In the genomic region with DNA sequence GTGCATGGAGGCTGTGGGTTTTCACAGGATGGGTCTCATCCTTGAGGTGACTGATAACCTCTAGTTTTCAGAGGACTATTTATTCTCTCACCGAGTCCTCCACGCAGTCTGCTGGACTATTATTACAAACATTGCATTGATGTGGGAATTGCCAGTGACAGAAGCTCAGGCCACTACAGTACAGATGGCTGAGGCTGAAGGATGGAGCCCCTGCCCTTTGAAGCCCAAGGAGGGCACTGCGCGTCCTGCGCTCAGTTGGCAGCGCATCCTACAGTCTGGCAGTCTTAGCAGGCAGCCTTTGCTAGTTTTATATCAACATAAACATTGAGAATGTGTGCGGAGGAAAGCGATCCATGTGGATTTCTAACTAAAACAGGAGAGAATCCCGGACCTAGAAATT, we compare ENCODE assay signal across 14 cellular contexts. TPM values are rescaled to one million over a fixed set of nuclear protein-coding genes. Genes with fewer than 3 reads are reported as not detected.
DNase-seq lines count a peak whose midpoint lies in the region; TF ChIP-seq lines count a peak whose summit lies in the region.
"Had no signal": no experiment of that assay in that cellular context is flagged by ENCODE, and none has a peak within 500 bp of the region (broad histone marks: within the 10 kb centered on the region; RNA-seq: fewer than 3 reads in every experiment).

No MANE protein-coding gene starts in this region.

- H4K20me1 ChIP-seq in BLaER1 treated with 17β-estradiol and CSF1 and Interleukin-3, amounts not matched to agents 10 nM and 100 nM: peaks cover 0 to 23% (median 11%) of the 10 kb centered on the region in 11 experiments; a peak in 9 of 22 replicates

- no peaks in the 10 kb centered on the region for H3K27me3 ChIP-seq in BLaER1 treated with 17β-estradiol and CSF1 and Interleukin-3, amounts not matched to agents 10 nM and 100 nM
- peaks cover 14% of the 10 kb centered on the region for H3K27me3 ChIP-seq in HUES6 (ENCODE audit: control insufficient read depth, insufficient read depth, low read length)
- H3K27me3 ChIP-seq: breast epithelium, thyroid gland had no signal

- no peaks in the 10 kb centered on the region for H3K27me3 Mint-ChIP-seq in neural crest cell (ENCODE audit: low read depth)

- no peak overlapping the region for H3K4me3 ChIP-seq in BLaER1 treated with 17β-estradiol and CSF1 and Interleukin-3, amounts not matched to agents 10 nM and 100 nM
- peak overlapping the region; percentile 62; the same call in 1 of the 2 replicates for H3K4me3 ChIP-seq in HUES6 (ENCODE audit: low read depth, low read length)

- no peak for DNase-seq in neural crest cell (ENCODE audit: low read depth, low spot score)
- no peak for DNase-seq in NK-92 treated with Interleukin-12 subunit alpha and Interleukin-12 subunit beta, amount 100 ng/mL, for 24 hours (lab: John Stamatoyannopoulos, UW)
- DNase-seq in GF-D8 (lab: John Stamatoyannopoulos, UW): no peak
- no peak for DNase-seq in activated CD4-positive, alpha-beta T cell treated with anti-CD3 and anti-CD28 coated beads, Interleukin-2, amount 50 U/mL, for 1 hour
- no peak for DNase-seq in DMS114 treated with DMSO at 0.1 percent for 48 hours (lab: John Stamatoyannopoulos, UW; ENCODE audit: unreplicated experiment)
- DNase-seq: activated naive CD4-positive, alpha-beta T cell treated with Interleukin-2 at 50 U/mL for 16 hours; DMS 273 treated with DMSO at 0.1 percent for 48 hours; MV-4-11; SIG-M5; thyroid gland had no signal

- H3K9me3 Mint-ChIP-seq in neural crest cell: peaks cover 4% of the 10 kb centered on the region

- H3K27ac ChIP-seq in BLaER1 treated with 17β-estradiol and CSF1 and Interleukin-3, amounts not matched to agents 10 nM and 100 nM: no peak overlapping the region
- H3K27ac ChIP-seq in HUES6 (ENCODE audit: low read depth, low read length) (no peak overlapping the region), cingulate gyrus (ENCODE audit: low read depth, low read length) (peak overlapping the region; percentile 75)

- TF ChIP-seq CTCF in neural crest cell (conservative IDR thresholded peaks at IDR 0.05): no peak

- no peaks in the 10 kb centered on the region for H3K36me3 ChIP-seq in BLaER1 treated with 17β-estradiol and CSF1 and Interleukin-3, amounts not matched to agents 10 nM and 100 nM
- H3K36me3 ChIP-seq in HUES6 (ENCODE audit: control insufficient read depth, insufficient read depth, low read length): no peaks in the 10 kb centered on the region
- H3K36me3 ChIP-seq: breast epithelium, thyroid gland had no signal

- peak overlapping the region; percentile 92 for H3K4me3 Mint-ChIP-seq in neural crest cell

- 0 out of 22 replicates have a peak overlapping the region, but pooled peaks of 1 of the 11 experiments have one; percentile 93 for H3K9ac ChIP-seq in BLaER1 treated with 17β-estradiol and CSF1 and Interleukin-3, amounts not matched to agents 10 nM and 100 nM
- no peak overlapping the region for H3K9ac ChIP-seq in HUES6 (ENCODE audit: low read length)

- H3K27ac Mint-ChIP-seq in neural crest cell (ENCODE audit: unreplicated experiment): no peak overlapping the region

- H3K4me1 Mint-ChIP-seq in neural crest cell: peaks cover 33% of the 10 kb centered on the region

- H3K4me1 ChIP-seq in BLaER1 treated with 17β-estradiol and CSF1 and Interleukin-3, amounts not matched to agents 10 nM and 100 nM: peaks cover 26 to 35% (median 31%) of the 10 kb centered on the region in 10 experiments
- peaks cover 24% of the 10 kb centered on the region for H3K4me1 ChIP-seq in HUES6 (ENCODE audit: control insufficient read depth, insufficient read depth, low read length)
- H3K4me1 ChIP-seq: breast epithelium had no signal

- peak overlapping the region in 6 of 11 experiments; percentile 79 to 92 (median 85); a peak in 9 of 22 replicates for H3K4me2 ChIP-seq in BLaER1 treated with 17β-estradiol and CSF1 and Interleukin-3, amounts not matched to agents 10 nM and 100 nM

- peaks cover 0 to 4% (median 0%) of the 10 kb centered on the region in 11 experiments; a peak in 1 of 22 replicates for H3K9me3 ChIP-seq in BLaER1 treated with 17β-estradiol and CSF1 and Interleukin-3, amounts not matched to agents 10 nM and 100 nM (replicated peaks in 1 of 11)
- H3K9me3 ChIP-seq in HUES6 (ENCODE audit: control insufficient read depth, insufficient read depth, low read depth, low read length): peaks cover 2% of the 10 kb centered on the region; the same call in 1 of the 2 replicates
- H3K9me3 ChIP-seq: breast epithelium, thyroid gland had no signal

- H3K36me3 Mint-ChIP-seq in neural crest cell (ENCODE audit: low read depth): peaks cover 2% of the 10 kb centered on the region

RNA-seq across cellular contexts. Expression of a gene that starts 1.5 kb away (rescaled TPM):
- 30.3 and 33.6 TPM in 2 replicates for total RNA-seq in neural crest cell
